14 cellular contexts compared by ENCODE assay signal in genomic region chr1:94322696-94323095, GRCh38.
DNase-seq lines count a peak whose midpoint lies in the region; ATAC-seq, FAIRE-seq and TF ChIP-seq lines count a peak whose summit lies in the region.
"Had no signal": no experiment of that assay in that cellular context is flagged by ENCODE, and none has a peak within 500 bp of the region (broad histone marks: within the 10 kb centered on the region; RNA-seq: fewer than 3 reads in every experiment).

No MANE protein-coding gene starts in this region.

- H3K4me1 ChIP-seq in mesendoderm (ENCODE audit: control insufficient read depth, low read depth, low read length): peaks cover 21% of the 10 kb centered on the region

- H3K9me3 Mint-ChIP-seq in activated CD8-positive, alpha-beta memory T cell treated with anti-CD3 and anti-CD28 coated beads, Interleukin-2, amount 10 ng/mL, durations not matched to agents 7 days and 5 days (ENCODE audit: low read depth): no peaks in the 10 kb centered on the region
- H3K9me3 Mint-ChIP-seq: activated naive CD4-positive, alpha-beta T cell treated with anti-CD3 and anti-CD28 coated beads, Interleukin-2, amount 50 U/mL, for 72 hours; T-helper 2 cell treated with Interferon-gamma antibody and Interleukin-4, amounts not matched to agents 5 μg/mL and 100 μg/mL, for 36 hours had no signal

- H3K18ac ChIP-seq in mesendoderm (ENCODE audit: low read length): no peak overlapping the region

- H3K36me3 ChIP-seq in mesendoderm (ENCODE audit: control insufficient read depth, insufficient read depth, low read length): no peaks in the 10 kb centered on the region
- H3K36me3 ChIP-seq: vagina had no signal

- no peak for TF ChIP-seq CTCF in cardiac fibroblast (IDR thresholded peaks at IDR 0.05; ENCODE audit: low read depth, low read length)

- no peak overlapping the region for H3K9ac ChIP-seq in mesendoderm (ENCODE audit: low read length)

- no peak overlapping the region for H2AK5ac ChIP-seq in mesendoderm (ENCODE audit: low read length)

- peak; percentile 88 for DNase-seq in ACHN
- peak; percentile 43 for DNase-seq in HTR-8/SVneo (ENCODE audit: insufficient read length, low spot score)
- DNase-seq in cardiac fibroblast (ENCODE audit: low read depth in 2 of 2): peak; percentile 76 to 91
- peak; percentile 95 for DNase-seq in mesendoderm
- no peak for DNase-seq in posterior cingulate gyrus
- no peak for DNase-seq in activated CD8-positive, alpha-beta memory T cell treated with anti-CD3 and anti-CD28 coated beads, Interleukin-2, amount 10 ng/mL, durations not matched to agents 7 days and 5 days
- no peak for DNase-seq in NCI-H526 treated with DMSO at 0.1 percent for 48 hours (lab: John Stamatoyannopoulos, UW)
- DNase-seq: dorsolateral prefrontal cortex, head of caudate nucleus, Kasumi-1 had no signal

- ATAC-seq in HG03469 (IDR thresholded peaks at IDR 0.05; ENCODE audit: unreplicated experiment): no peak
- ATAC-seq in activated CD8-positive, alpha-beta memory T cell treated with anti-CD3 and anti-CD28 coated beads, Interleukin-2, amount 10 ng/mL, durations not matched to agents 7 days and 5 days: no peak
- ATAC-seq: activated naive CD4-positive, alpha-beta T cell treated with anti-CD3 and anti-CD28 coated beads, Interleukin-2, amount 50 U/mL, for 72 hours had no signal

- CTCF ChIA-PET in activated CD8-positive, alpha-beta memory T cell treated with anti-CD3 and anti-CD28 coated beads, Interleukin-2, amount 10 ng/mL, durations not matched to agents 7 days and 5 days (lab: Charles Lee): no interaction called here

- H2BK120ac ChIP-seq in mesendoderm (ENCODE audit: low read depth, low read length): no peak overlapping the region

- H3K27me3 ChIP-seq in mesendoderm (ENCODE audit: insufficient read depth, low read length, poor library complexity): no peaks in the 10 kb centered on the region
- H3K27me3 ChIP-seq: vagina had no signal

- H3K27ac ChIP-seq in mesendoderm (ENCODE audit: low read depth, low read length): no peak overlapping the region
- H3K27ac ChIP-seq: dorsolateral prefrontal cortex, vagina had no signal

- no peak overlapping the region for H3K4me2 ChIP-seq in mesendoderm (ENCODE audit: low read length)

- H3K79me2 ChIP-seq in mesendoderm (ENCODE audit: control insufficient read depth, insufficient read depth, low read length): no peaks in the 10 kb centered on the region

- no CpG with 5 or more reads among the region's 5 CpGs for WGBS in mesendoderm (ENCODE audit: extremely low coverage, insufficient coverage, low lambda C conversion rate)

- intact Hi-C loops in posterior cingulate gyrus (cut with DNase I): no loop called here

- H3K23ac ChIP-seq in mesendoderm (ENCODE audit: low read length): no peak overlapping the region

- no peaks in the 10 kb centered on the region for H3K36me3 Mint-ChIP-seq in activated CD8-positive, alpha-beta memory T cell treated with anti-CD3 and anti-CD28 coated beads, Interleukin-2, amount 10 ng/mL, durations not matched to agents 7 days and 5 days
- H3K36me3 Mint-ChIP-seq: activated naive CD4-positive, alpha-beta T cell treated with anti-CD3 and anti-CD28 coated beads, Interleukin-2, amount 50 U/mL, for 72 hours had no signal

- no peak overlapping the region for H3K4ac ChIP-seq in mesendoderm (ENCODE audit: low read depth, low read length)

- peak overlapping the region; percentile 56 for H3K56ac ChIP-seq in mesendoderm (ENCODE audit: low read length)

- FAIRE-seq in HTR-8/SVneo (lab: Jason Lieb, UNC): no peak

- in situ Hi-C loops in ACHN (cut with HindIII; ENCODE audit: low pct_ligation_motif_present, low pct_unique_long_range_greater_than_20kb, low sequenced_read_pairs): no loop called here

- H3K4me3 Mint-ChIP-seq in activated CD8-positive, alpha-beta memory T cell treated with anti-CD3 and anti-CD28 coated beads, Interleukin-2, amount 10 ng/mL, durations not matched to agents 7 days and 5 days: no peak overlapping the region
- H3K4me3 Mint-ChIP-seq: T-helper 2 cell treated with Interferon-gamma antibody and Interleukin-4, amounts not matched to agents 5 μg/mL and 100 μg/mL, for 36 hours had no signal

- no peak overlapping the region for H4K8ac ChIP-seq in mesendoderm (ENCODE audit: low read depth, low read length)

- no peak overlapping the region for H3K27ac Mint-ChIP-seq in activated CD8-positive, alpha-beta memory T cell treated with anti-CD3 and anti-CD28 coated beads, Interleukin-2, amount 10 ng/mL, durations not matched to agents 7 days and 5 days
- H3K27ac Mint-ChIP-seq: activated naive CD4-positive, alpha-beta T cell treated with anti-CD3 and anti-CD28 coated beads, Interleukin-2, amount 50 U/mL, for 72 hours; T-helper 2 cell treated with Interferon-gamma antibody and Interleukin-4, amounts not matched to agents 5 μg/mL and 100 μg/mL, for 36 hours had no signal

- peak overlapping the region; percentile 6 for H2BK5ac ChIP-seq in mesendoderm (ENCODE audit: low read length)

- peaks cover 39% of the 10 kb centered on the region for H3K27me3 Mint-ChIP-seq in activated CD8-positive, alpha-beta memory T cell treated with anti-CD3 and anti-CD28 coated beads, Interleukin-2, amount 10 ng/mL, durations not matched to agents 7 days and 5 days

- H2BK15ac ChIP-seq in mesendoderm (replicated peaks; ENCODE audit: low read depth): no peak overlapping the region

- H3K4me3 ChIP-seq in cardiac fibroblast (replicated peaks in 1 of 2; ENCODE audit: low read depth in 2 of 2, low read length in 2 of 2) (no peak overlapping the region), mesendoderm (ENCODE audit: low read length) (no peak overlapping the region)
- H3K4me3 ChIP-seq: dorsolateral prefrontal cortex, vagina had no signal

- H4K5ac ChIP-seq in mesendoderm (ENCODE audit: low read length): no peak overlapping the region

- no peaks in the 10 kb centered on the region for H3K79me1 ChIP-seq in mesendoderm (ENCODE audit: low read length)

- no peaks in the 10 kb centered on the region for H3K4me1 Mint-ChIP-seq in activated CD8-positive, alpha-beta memory T cell treated with anti-CD3 and anti-CD28 coated beads, Interleukin-2, amount 10 ng/mL, durations not matched to agents 7 days and 5 days

Comparison
In these comparisons a context has a peak if more than half of its experiments do, and no peak if none do; other contexts are left out.
1. DNase-seq: peak in ACHN (single experiment), HTR-8/SVneo (single experiment), cardiac fibroblast (2 of 2) and mesendoderm (single experiment); none in posterior cingulate gyrus (0 of 10), activated CD8-positive, alpha-beta memory T cell treated with anti-CD3 and anti-CD28 coated beads, Interleukin-2, amount 10 ng/mL, durations not matched to agents 7 days and 5 days (single experiment) and NCI-H526 treated with DMSO at 0.1 percent for 48 hours (single experiment).